Comparison of ENCODE assay signal across 8 cellular contexts in the genomic region with DNA sequence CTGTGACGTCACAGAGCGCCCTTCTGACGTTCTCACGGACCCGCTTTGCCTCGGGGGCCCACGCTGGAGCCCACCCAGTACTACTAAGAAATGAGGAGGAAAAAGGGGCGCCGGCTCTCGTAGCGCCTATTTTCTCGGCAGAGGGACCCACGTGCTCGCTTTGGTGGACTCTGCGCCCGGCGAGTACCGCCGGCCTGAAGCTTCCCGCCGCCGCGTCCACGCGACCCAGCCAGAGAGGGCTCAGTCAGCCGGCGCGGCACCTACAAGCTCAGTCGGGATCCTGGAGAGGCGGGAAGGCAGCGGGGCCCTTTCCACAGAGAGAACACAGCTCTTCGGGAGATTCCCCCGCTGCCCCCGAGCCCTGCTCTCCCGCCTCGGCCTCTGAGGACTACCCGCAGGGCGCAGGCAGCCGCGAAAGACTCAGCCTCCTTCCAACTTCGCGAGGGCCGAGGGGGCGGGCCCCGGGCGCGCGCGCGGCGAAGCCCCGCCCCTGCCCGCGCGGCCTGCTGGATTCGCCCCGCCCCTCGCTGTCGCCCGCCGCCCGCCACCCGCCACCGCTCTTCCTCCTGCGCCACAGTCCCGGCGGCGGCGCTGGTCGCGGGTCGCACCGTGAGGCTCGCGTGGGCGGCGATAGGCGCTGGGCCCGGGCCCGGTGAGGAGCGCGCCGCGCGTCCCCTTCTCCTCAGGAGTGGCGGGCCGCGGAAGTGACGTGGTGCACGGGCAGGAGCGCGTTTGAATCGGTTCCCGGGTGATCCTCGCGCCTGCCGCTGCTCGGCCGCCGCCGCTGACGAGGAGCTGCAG. TPM values are rescaled to one million over a fixed set of nuclear protein-coding genes. Genes with fewer than 3 reads are reported as not detected.
DNase-seq lines count a peak whose midpoint lies in the region; ATAC-seq, FAIRE-seq and TF ChIP-seq lines count a peak whose summit lies in the region.

Gene SMCHD1, plus strand, starts transcription at position 574 of the 801 bp plus-strand sequence. CDS start 350 bp downstream, outside the sequence.

- TSS peak; percentile 66 for BruUV-seq in mammary epithelial cell (replicated peaks; lab: Mats Ljungman, UMichigan)

- peak; percentile 65 for ATAC-seq in GM18868 (IDR thresholded peaks at IDR 0.05; ENCODE audit: unreplicated experiment)
- peak; percentile 69 for ATAC-seq in HG03097 (IDR thresholded peaks at IDR 0.05; ENCODE audit: low FRiP score, unreplicated experiment)

- H3K9me3 ChIP-seq in mammary epithelial cell (replicated peaks; ENCODE audit: insufficient read depth, low read length) (no peaks in the 10 kb centered on the region), small intestine (ENCODE audit: control insufficient read depth, low read depth) (no peaks in the 10 kb centered on the region)

- 0% methylated on average over 16 of the region's 102 CpGs for WGBS in mammary epithelial cell (ENCODE audit: low coverage, missing lambda C conversion rate)
- 0 to 1% (median 1%) methylated on average over 50 to 102 of the region's 102 CpGs for whole genome bisulfite sequencing in small intestine, 3 donors

- H2AFZ ChIP-seq in mammary epithelial cell (ENCODE audit: low read depth, low read length) = peak within 1 kb of the TSS; percentile 96

- in situ Hi-C loops in mammary epithelial cell (cut with MboI; ENCODE audit: low sequenced_read_pairs in 2 of 2) = no loop called here

- H3K79me2 ChIP-seq in mammary epithelial cell (ENCODE audit: insufficient read depth, low read length) = peaks cover 44% of the 10 kb centered on the region

- no peaks in the 10 kb centered on the region for H4K20me1 ChIP-seq in mammary epithelial cell (ENCODE audit: insufficient read depth, low read length)

- TF ChIP-seq CTCF in AG04449 (IDR thresholded peaks at IDR 0.05; ENCODE audit: insufficient read depth, low read length, missing control alignments) (no peak), WI38 (IDR thresholded peaks at IDR 0.05; ENCODE audit: low read depth, low read length) (no peak), mammary epithelial cell (conservative IDR thresholded peaks at IDR 0.05 in 1 of 2, IDR thresholded peaks at IDR 0.05 in 1 of 2; ENCODE audit: extremely low read depth in 1 of 2, insufficient read depth in 1 of 2, low read depth in 1 of 2, low read length in 2 of 2) (no peak)

- H3K9ac ChIP-seq in mammary epithelial cell (ENCODE audit: insufficient read depth, low read length) = peak within 1 kb of the TSS; percentile 84

- dilution Hi-C loops in mammary epithelial cell (cut with HindIII; ENCODE audit: low sequenced_read_pairs) = loop anchor here (5.0 kb wide), 1 partner anchor 83 kb away; the partner anchor contains the start of genes METTL4 and NDC80

- H3K27ac ChIP-seq in mammary epithelial cell (ENCODE audit: insufficient read depth, low read depth, low read length) (peak within 1 kb of the TSS; percentile 83), small intestine (ENCODE audit: low read depth in 1 of 2, low read length in 1 of 2) (peak within 1 kb of the TSS; percentile 91 to 95)

- CTCF ChIA-PET in AG04449 (lab: Yijun Ruan, JAX) = interaction anchor here (0.8 to 1.1 kb wide), 3 partner anchors 9 to 80 kb away, joined by 3 to 5 read pairs (median 3); no protein-coding TSS in a partner anchor
- CTCF ChIA-PET in mammary epithelial cell (lab: Charles Lee; ENCODE audit: low non-redundant PET) = no interaction called here

- intact Hi-C loops in mammary epithelial cell (cut with micrococcal nuclease) = loop anchor here (1.0 to 5.0 kb wide), 2 partner anchors 63 to 84 kb away; partner anchors contain the start of genes METTL4 and NDC80

- H3K27me3 ChIP-seq in mammary epithelial cell (ENCODE audit: insufficient read depth, low read length) (no peaks in the 10 kb centered on the region), small intestine (ENCODE audit: control insufficient read depth in 2 of 2, insufficient read depth in 2 of 2, low read length in 2 of 2) (no peaks in the 10 kb centered on the region)

- H3K4me1 ChIP-seq in mammary epithelial cell (ENCODE audit: insufficient read depth, low read length) (peaks cover 12% of the 10 kb centered on the region), small intestine (ENCODE audit: control insufficient read depth in 2 of 2, insufficient read depth in 1 of 2, low read depth in 1 of 2, low read length in 1 of 2) (peaks cover 0 to 4% of the 10 kb centered on the region in 2 donors)

- FAIRE-seq in small intestine (lab: Jason Lieb, UNC) = no peak

- peak within 1 kb of the TSS; percentile 89 for H3K4me2 ChIP-seq in mammary epithelial cell (ENCODE audit: insufficient read depth, low read depth, low read length)

- H3K36me3 ChIP-seq in mammary epithelial cell (ENCODE audit: insufficient read depth, low read length) = no peaks in the 10 kb centered on the region
- no peaks in the 10 kb centered on the region for H3K36me3 ChIP-seq in small intestine (ENCODE audit: control insufficient read depth in 2 of 2, insufficient read depth in 2 of 2, low read length in 2 of 2)

- DNase-seq in AG04449 (ENCODE audit: low read depth, low spot score) (no peak), NCI-H2196 (lab: John Stamatoyannopoulos, UW; ENCODE audit: unreplicated experiment) (peak; percentile 95), mammary epithelial cell (peak; percentile 83), iPS-NIHi11 (ENCODE audit: low spot score) (peak; percentile 90), small intestine (peak; percentile 83)

- H3K4me3 ChIP-seq in AG04449 (ENCODE audit: low read depth, low read length) (peak within 1 kb of the TSS; percentile 88), WI38 (ENCODE audit: low read depth, low read length) (peak within 1 kb of the TSS; percentile 93), mammary epithelial cell (replicated peaks in 1 of 3; ENCODE audit: insufficient read depth in 1 of 3, low read depth in 2 of 3, low read length in 3 of 3) (peak within 1 kb of the TSS; percentile 70 to 88 (median 81)), small intestine (ENCODE audit: low read depth in 1 of 2, low read length in 2 of 2) (peak within 1 kb of the TSS; percentile 83 to 100)

- POLR2A ChIA-PET in AG04449 (lab: Yijun Ruan, JAX) = interaction anchor here (0.6 to 0.9 kb wide), 2 partner anchors 8 to 332 kb away, joined by 3 read pairs; no protein-coding TSS in a partner anchor

RNA-seq across cellular contexts. Expression of gene SMCHD1, which starts in this region (rescaled TPM):
- 10 to 100 TPM; 44.4 to 56.8 TPM for total RNA-seq in mammary epithelial cell
- polyA plus RNA-seq in mammary epithelial cell = 9.0 TPM
- 18.8 TPM for polyA minus RNA-seq in mammary epithelial cell
- 10 to 100 TPM; 11.2 to 14.6 (median 14.1) TPM for polyA plus RNA-seq in small intestine
